ENCODE assay signal across 2 cellular contexts in the genomic region with DNA sequence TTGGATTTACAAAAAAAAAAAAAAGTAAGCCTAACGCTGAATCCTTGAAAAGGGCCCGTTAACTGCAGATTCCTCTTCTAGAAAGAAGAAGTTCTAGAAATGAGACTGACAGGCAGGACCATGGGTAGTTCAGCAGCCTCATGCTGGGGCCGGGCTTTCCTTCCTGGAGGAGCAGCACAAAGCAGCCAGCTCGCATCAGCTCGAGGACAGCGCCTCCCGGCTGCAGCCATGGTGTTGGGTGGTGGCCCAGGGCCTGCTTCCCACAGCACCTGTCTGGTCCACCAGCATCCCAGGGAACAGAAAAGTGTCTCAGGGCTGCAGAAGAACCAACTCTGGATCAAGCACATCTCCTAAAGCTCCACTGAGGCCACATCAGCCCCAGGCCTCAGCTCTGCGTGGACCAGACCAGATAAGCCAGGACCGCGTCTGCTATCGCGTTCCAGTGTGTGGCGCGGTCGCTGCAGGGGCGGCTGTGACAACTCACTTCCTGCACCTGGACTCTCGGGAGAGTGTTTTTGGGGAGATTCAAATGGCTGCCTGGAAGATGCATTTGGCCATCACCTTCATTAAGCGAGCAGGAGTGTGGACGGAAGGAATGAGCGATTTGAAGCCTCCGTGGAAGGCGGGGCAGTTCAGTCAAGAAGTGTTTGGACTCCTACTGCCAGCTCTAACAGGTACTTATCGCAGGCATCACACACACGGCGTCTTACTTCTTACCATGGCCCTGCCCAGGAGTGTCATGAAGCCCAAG.
TF ChIP-seq lines count a peak whose summit lies in the region.

No MANE protein-coding gene starts in this region.

TF ChIP-seq in SK-N-SH, 30 proteins besides CTCF, POLR2A, EP300 and RAD21 (continued from another document):
- TF ChIP-seq GABPA (IDR thresholded peaks at IDR 0.05; ENCODE audit: low read depth) (no peak), TEAD4 (IDR thresholded peaks at IDR 0.05; ENCODE audit: borderline replicate concordance, insufficient read depth) (no peak), TAF1 (IDR thresholded peaks at IDR 0.05; ENCODE audit: borderline replicate concordance, low read depth, low read length) (no peak), JUND (IDR thresholded peaks at IDR 0.05) (no peak), SMC3 (IDR thresholded peaks at IDR 0.05; ENCODE audit: low read depth, low read length) (no peak), NFIC (IDR thresholded peaks at IDR 0.05; ENCODE audit: borderline replicate concordance) (no peak), NRF1 (IDR thresholded peaks at IDR 0.05; ENCODE audit: low read depth, low read length) (no peak), RXRA (IDR thresholded peaks at IDR 0.05; ENCODE audit: borderline replicate concordance, low read depth) (no peak), FOSL2 (IDR thresholded peaks at IDR 0.05; ENCODE audit: borderline replicate concordance, low read depth) (no peak), POLR2AphosphoS5 (IDR thresholded peaks at IDR 0.05; ENCODE audit: low read depth, low read length) (no peak), EZH2phosphoT487 (IDR thresholded peaks at IDR 0.05; ENCODE audit: borderline replicate concordance, low read depth) (no peak), MEF2A (IDR thresholded peaks at IDR 0.05; ENCODE audit: borderline replicate concordance, low read depth) (no peak)
- TF ChIP-seq, protein P1, sequence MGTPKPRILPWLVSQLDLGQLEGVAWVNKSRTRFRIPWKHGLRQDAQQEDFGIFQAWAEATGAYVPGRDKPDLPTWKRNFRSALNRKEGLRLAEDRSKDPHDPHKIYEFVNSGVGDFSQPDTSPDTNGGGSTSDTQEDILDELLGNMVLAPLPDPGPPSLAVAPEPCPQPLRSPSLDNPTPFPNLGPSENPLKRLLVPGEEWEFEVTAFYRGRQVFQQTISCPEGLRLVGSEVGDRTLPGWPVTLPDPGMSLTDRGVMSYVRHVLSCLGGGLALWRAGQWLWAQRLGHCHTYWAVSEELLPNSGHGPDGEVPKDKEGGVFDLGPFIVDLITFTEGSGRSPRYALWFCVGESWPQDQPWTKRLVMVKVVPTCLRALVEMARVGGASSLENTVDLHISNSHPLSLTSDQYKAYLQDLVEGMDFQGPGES (IDR thresholded peaks at IDR 0.05; ENCODE audit: low read depth, low read length): no peak
- TF ChIP-seq, protein P2, sequence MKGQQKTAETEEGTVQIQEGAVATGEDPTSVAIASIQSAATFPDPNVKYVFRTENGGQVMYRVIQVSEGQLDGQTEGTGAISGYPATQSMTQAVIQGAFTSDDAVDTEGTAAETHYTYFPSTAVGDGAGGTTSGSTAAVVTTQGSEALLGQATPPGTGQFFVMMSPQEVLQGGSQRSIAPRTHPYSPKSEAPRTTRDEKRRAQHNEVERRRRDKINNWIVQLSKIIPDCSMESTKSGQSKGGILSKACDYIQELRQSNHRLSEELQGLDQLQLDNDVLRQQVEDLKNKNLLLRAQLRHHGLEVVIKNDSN (IDR thresholded peaks at IDR 0.05; ENCODE audit: borderline replicate concordance, low read depth): no peak
TF ChIP-seq in SK-N-SH: peak in this region for 0.

TF ChIP-seq in SK-N-SH treated with all-trans-retinoic acid at 6 μM for 48 hours, 23 proteins besides CTCF, POLR2A, EP300 and RAD21 (continued from another document):
- TF ChIP-seq, protein P3, sequence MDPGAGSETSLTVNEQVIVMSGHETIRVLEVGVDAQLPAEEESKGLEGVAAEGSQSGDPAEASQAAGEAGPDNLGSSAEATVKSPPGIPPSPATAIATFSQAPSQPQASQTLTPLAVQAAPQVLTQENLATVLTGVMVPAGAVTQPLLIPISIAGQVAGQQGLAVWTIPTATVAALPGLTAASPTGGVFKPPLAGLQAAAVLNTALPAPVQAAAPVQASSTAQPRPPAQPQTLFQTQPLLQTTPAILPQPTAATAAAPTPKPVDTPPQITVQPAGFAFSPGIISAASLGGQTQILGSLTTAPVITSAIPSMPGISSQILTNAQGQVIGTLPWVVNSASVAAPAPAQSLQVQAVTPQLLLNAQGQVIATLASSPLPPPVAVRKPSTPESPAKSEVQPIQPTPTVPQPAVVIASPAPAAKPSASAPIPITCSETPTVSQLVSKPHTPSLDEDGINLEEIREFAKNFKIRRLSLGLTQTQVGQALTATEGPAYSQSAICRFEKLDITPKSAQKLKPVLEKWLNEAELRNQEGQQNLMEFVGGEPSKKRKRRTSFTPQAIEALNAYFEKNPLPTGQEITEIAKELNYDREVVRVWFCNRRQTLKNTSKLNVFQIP (CRISPR knock-in tag; IDR thresholded peaks at IDR 0.05; ENCODE audit: borderline replicate concordance, low read depth): no peak
- TF ChIP-seq OSR1 (CRISPR knock-in tag; IDR thresholded peaks at IDR 0.05): no peak
- no peak for TF ChIP-seq SNAI2 (CRISPR knock-in tag; IDR thresholded peaks at IDR 0.05)
- no peak for TF ChIP-seq ZNF8 (CRISPR knock-in tag; IDR thresholded peaks at IDR 0.05)
- no peak for TF ChIP-seq ARNTL (CRISPR knock-in tag; IDR thresholded peaks at IDR 0.05; ENCODE audit: borderline replicate concordance, low read depth)
- TF ChIP-seq ZNF565 (CRISPR knock-in tag; conservative IDR thresholded peaks at IDR 0.05; ENCODE audit: low read depth): no peak
- no peak for TF ChIP-seq ZFP3 (CRISPR knock-in tag; IDR thresholded peaks at IDR 0.05)
- TF ChIP-seq ZNF70 (CRISPR knock-in tag; IDR thresholded peaks at IDR 0.05): no peak
- no peak for TF ChIP-seq CSDC2 (CRISPR knock-in tag; IDR thresholded peaks at IDR 0.05)
- no peak for TF ChIP-seq PPARA (CRISPR knock-in tag; IDR thresholded peaks at IDR 0.05; ENCODE audit: borderline replicate concordance)
TF ChIP-seq in SK-N-SH treated with all-trans-retinoic acid at 6 μM for 48 hours: peak in this region for 0.
